1 cellular context compared by ENCODE assay signal in the genomic region with DNA sequence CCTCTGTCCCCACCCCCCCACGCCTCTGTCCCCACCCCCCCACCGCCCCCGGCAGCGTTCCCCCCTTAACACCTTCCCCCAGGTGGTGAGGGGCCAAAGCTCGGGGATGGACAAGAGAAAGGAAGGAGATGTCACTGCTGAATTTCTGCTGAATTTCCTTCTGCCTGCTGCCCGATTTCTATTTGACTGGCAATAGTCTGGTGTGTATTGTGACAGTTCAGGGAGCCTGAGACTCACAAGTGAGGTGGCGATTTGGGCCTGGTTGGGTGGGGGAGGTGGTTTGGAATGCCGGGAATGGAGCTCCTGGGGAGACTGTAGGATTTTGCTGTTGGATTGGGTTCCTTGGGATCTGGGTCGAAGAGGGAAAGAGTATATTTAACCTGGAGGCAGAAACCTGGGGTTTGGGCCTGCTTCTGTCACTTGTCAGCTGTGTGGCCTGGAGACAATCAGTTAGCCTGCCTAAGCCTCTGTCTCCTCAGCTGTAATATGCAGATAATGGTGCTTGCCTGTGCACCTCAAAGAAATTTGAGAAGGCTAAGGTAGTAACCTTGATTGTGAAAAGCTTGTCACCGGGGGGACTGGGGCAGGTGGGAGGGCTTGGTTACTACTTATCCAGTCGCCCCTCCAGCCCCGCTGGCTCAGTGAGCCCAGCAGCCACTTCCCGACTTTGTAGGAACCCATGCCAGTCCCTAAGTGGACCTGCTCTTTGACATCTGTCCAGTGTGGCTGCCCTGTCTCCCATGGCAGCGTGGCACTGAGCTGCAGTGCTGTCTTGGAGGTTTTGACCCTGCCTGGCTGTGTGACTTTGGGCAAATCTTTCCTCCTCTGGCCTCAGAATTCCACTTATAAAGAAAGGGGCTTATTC.
TF ChIP-seq lines count a peak whose summit lies in the region.

No MANE protein-coding gene starts in this region.

TF ChIP-seq in HCT116, 20 proteins besides CTCF, POLR2A, EP300 and RAD21:
- no peak for TF ChIP-seq CBX3 (IDR thresholded peaks at IDR 0.05; ENCODE audit: low read depth)
- TF ChIP-seq POLR2AphosphoS5 (IDR thresholded peaks at IDR 0.05; ENCODE audit: low read depth, low read length): no peak; the same call in 1 of the 2 replicates
- no peak for TF ChIP-seq EZH2phosphoT487 (IDR thresholded peaks at IDR 0.05; ENCODE audit: borderline replicate concordance)
- TF ChIP-seq TCF7L2 (IDR thresholded peaks at IDR 0.05; ENCODE audit: borderline replicate concordance, extremely low read depth, insufficient read depth, insufficient read length): no peak
